1 cellular context compared by ENCODE assay signal in genomic region chr12:11171145-11171952, GRCh38.
TF ChIP-seq lines count a peak whose summit lies in the region.

TSS of gene SMIM10L1 (plus strand) at chr12:11171194. CDS start at chr12:11171357, 163 bp downstream.

TF ChIP-seq in WTC11, 78 proteins besides CTCF, POLR2A, EP300 and RAD21 (continued from another document):
- peak; percentile 67; the same call in 1 of the 2 replicates for TF ChIP-seq HMGXB4 (CRISPR knock-in tag; IDR thresholded peaks at IDR 0.05)
- TF ChIP-seq E2F5 (CRISPR knock-in tag; IDR thresholded peaks at IDR 0.05): no peak
- peak; percentile 75 for TF ChIP-seq SP1 (CRISPR knock-in tag; conservative IDR thresholded peaks at IDR 0.05)
- TF ChIP-seq ETV6 (CRISPR knock-in tag; IDR thresholded peaks at IDR 0.05): peak; percentile 18; the same call in 1 of the 2 replicates
- peak; percentile 81; the same call in 1 of the 2 replicates for TF ChIP-seq MYBL2 (CRISPR knock-in tag; IDR thresholded peaks at IDR 0.05)
- TF ChIP-seq NFYB (CRISPR knock-in tag; conservative IDR thresholded peaks at IDR 0.05; ENCODE audit: low read depth): 0 out of 2 replicates have a peak, but pooled peaks have one; percentile 20
- peak; percentile 82; the same call in 1 of the 2 replicates for TF ChIP-seq TP53 (CRISPR knock-in tag; IDR thresholded peaks at IDR 0.05)
- TF ChIP-seq SMAD3 (CRISPR knock-in tag; IDR thresholded peaks at IDR 0.05; ENCODE audit: borderline replicate concordance): peak; percentile 67; the same call in 1 of the 2 replicates
- TF ChIP-seq ZBTB21 (CRISPR knock-in tag; IDR thresholded peaks at IDR 0.05; ENCODE audit: borderline replicate concordance): peak; percentile 81
- TF ChIP-seq KAT7 (CRISPR knock-in tag; IDR thresholded peaks at IDR 0.05; ENCODE audit: borderline replicate concordance): 0 out of 2 replicates have a peak, but pooled peaks have one; percentile 44
- 0 out of 2 replicates have a peak, but pooled peaks have one; percentile 40 for TF ChIP-seq PREB (CRISPR knock-in tag; IDR thresholded peaks at IDR 0.05; ENCODE audit: borderline replicate concordance)
- peak; percentile 78; the same call in 1 of the 2 replicates for TF ChIP-seq ZBTB43 (CRISPR knock-in tag; IDR thresholded peaks at IDR 0.05)
- TF ChIP-seq MAX (CRISPR knock-in tag; IDR thresholded peaks at IDR 0.05): peak; percentile 85
- TF ChIP-seq FOXP1 (CRISPR knock-in tag; IDR thresholded peaks at IDR 0.05; ENCODE audit: borderline replicate concordance): peak; percentile 89
- peak; percentile 67; the same call in 1 of the 2 replicates for TF ChIP-seq AFF4 (CRISPR knock-in tag; IDR thresholded peaks at IDR 0.05; ENCODE audit: borderline replicate concordance)
- TF ChIP-seq NFE2L1 (CRISPR knock-in tag; IDR thresholded peaks at IDR 0.05): peak; percentile 92
- TF ChIP-seq ZNF416 (CRISPR knock-in tag; IDR thresholded peaks at IDR 0.05): no peak
- TF ChIP-seq ZNF232 (CRISPR knock-in tag; IDR thresholded peaks at IDR 0.05): peak; percentile 86; the same call in 1 of the 2 replicates
- TF ChIP-seq FOXP4 (CRISPR knock-in tag; IDR thresholded peaks at IDR 0.05): peak; percentile 16; the same call in 1 of the 2 replicates
- TF ChIP-seq ZNF263 (CRISPR knock-in tag; IDR thresholded peaks at IDR 0.05; ENCODE audit: low read depth): 0 out of 2 replicates have a peak, but pooled peaks have one; percentile 35
- TF ChIP-seq FOXK1 (CRISPR knock-in tag; IDR thresholded peaks at IDR 0.05): peak; percentile 62; the same call in 1 of the 2 replicates
- no peak for TF ChIP-seq ESRRA (CRISPR knock-in tag; IDR thresholded peaks at IDR 0.05; ENCODE audit: borderline replicate concordance)
TF ChIP-seq in WTC11: peak in this region for 24.
